8 cellular contexts compared by ENCODE assay signal in the genomic region with DNA sequence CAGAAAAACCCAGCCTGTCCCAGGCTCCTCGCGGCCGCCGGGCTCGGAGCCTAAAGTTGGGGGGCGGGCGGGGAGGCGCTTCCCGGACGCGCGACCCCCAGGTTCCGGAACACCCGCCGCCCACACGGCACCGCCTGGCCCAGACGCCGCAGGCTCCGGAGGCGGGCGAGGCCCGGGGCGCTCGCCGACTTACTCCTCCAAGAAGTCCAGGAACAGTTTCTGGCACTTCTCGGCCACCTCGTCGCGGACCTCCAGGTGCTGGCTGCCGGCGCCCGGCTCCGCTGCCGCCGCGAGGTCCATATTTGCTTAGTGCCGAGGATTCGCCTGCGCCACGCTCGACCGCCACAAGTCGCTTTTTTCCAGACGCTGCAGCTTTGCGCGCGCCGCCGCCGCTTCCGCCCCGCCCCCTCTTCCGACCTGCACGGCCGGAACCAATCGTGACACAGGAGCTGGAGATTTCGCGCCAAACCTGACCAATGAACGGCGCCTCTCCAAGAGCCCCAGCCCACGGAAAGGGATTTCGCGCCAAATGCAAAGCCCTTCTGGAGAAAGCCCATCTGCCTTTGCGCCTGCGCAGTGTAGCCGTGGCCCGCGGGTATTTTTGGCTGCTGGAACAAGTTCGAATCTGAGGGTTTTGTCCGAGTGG.
DNase-seq lines count a peak whose midpoint lies in the region; ATAC-seq and TF ChIP-seq lines count a peak whose summit lies in the region.

A gene (minus strand): TSS at position 378 of the 646 bp plus-strand sequence. CDS start 78 bp downstream, at position 300.

- H3K27me3 Mint-ChIP-seq in central memory CD8-positive, alpha-beta T cell = no peaks in the 10 kb centered on the region

- H3K9me3 Mint-ChIP-seq in central memory CD8-positive, alpha-beta T cell = no peaks in the 10 kb centered on the region

- ATAC-seq in GM19023 (IDR thresholded peaks at IDR 0.05; ENCODE audit: unreplicated experiment) (peak; percentile 93), HG03280 (IDR thresholded peaks at IDR 0.05; ENCODE audit: unreplicated experiment) (peak; percentile 88)
- ATAC-seq in central memory CD8-positive, alpha-beta T cell (replicated peaks; ENCODE audit: extremely low read depth, poor library complexity, severe bottlenecking) = peak; percentile 87

- DNase-seq in AG09309 (ENCODE audit: low read depth) (peak; percentile 96), NCI-H345 treated with DMSO at 0.1 percent for 48 hours (lab: John Stamatoyannopoulos, UW; ENCODE audit: unreplicated experiment) (peak; percentile 98), islet precursor cell (peak; percentile 99)
- peak; percentile 92 to 96 (median 94) for DNase-seq in activated CD4-positive, CD25-positive, alpha-beta regulatory T cell (lab: John Stamatoyannopoulos, UW)
- peak; percentile 85 to 90 for DNase-seq in central memory CD8-positive, alpha-beta T cell (ENCODE audit: low spot score in 2 of 2)
- peak; percentile 99 for DNase-seq in stimulated activated CD4-positive, alpha-beta T cell treated with anti-CD3 and anti-CD28 coated beads, Interleukin-12 subunit alpha, Interleukin-12 subunit beta, amount 100 ng/mL, for 48 hours (ENCODE audit: low read depth in 2 of 3, low spot score in 1 of 3)

- peaks cover 43% of the 10 kb centered on the region for H3K4me1 Mint-ChIP-seq in central memory CD8-positive, alpha-beta T cell

- peaks cover 26% of the 10 kb centered on the region for H3K36me3 Mint-ChIP-seq in central memory CD8-positive, alpha-beta T cell (ENCODE audit: insufficient read depth)

- TF ChIP-seq CTCF in AG09309 (IDR thresholded peaks at IDR 0.05; ENCODE audit: control insufficient read depth, insufficient read depth, low read depth, low read length, missing control alignments) = no peak

- peak within 1 kb of the TSS; percentile 82 for H3K4me3 Mint-ChIP-seq in central memory CD8-positive, alpha-beta T cell

- peak within 1 kb of the TSS; percentile 94 for H3K27ac Mint-ChIP-seq in central memory CD8-positive, alpha-beta T cell (ENCODE audit: low read depth)

- peak within 1 kb of the TSS; percentile 76 for H3K4me3 ChIP-seq in AG09309 (ENCODE audit: control insufficient read depth, low read depth, low read length)

Comparison
In these comparisons a context has a peak if more than half of its experiments do, and no peak if none do; other contexts are left out.
1. Peak in every context shown above with its lines: DNase-seq, ATAC-seq and H3K4me3 ChIP-seq.